Comparison of ENCODE assay signal across 20 cellular contexts in genomic region chr9:16675131-16675530, GRCh38.
DNase-seq lines count a peak whose midpoint lies in the region; ATAC-seq and TF ChIP-seq lines count a peak whose summit lies in the region.
"Had no signal": no experiment of that assay in that cellular context is flagged by ENCODE, and none has a peak within 500 bp of the region (broad histone marks: within the 10 kb centered on the region; RNA-seq: fewer than 3 reads in every experiment).

No MANE protein-coding gene starts in this region.

- H3K9me3 Mint-ChIP-seq in activated CD8-positive, alpha-beta memory T cell treated with anti-CD3 and anti-CD28 coated beads, Interleukin-2, amount 10 ng/mL, durations not matched to agents 7 days and 5 days (ENCODE audit: low read depth) = peaks cover 7% of the 10 kb centered on the region
- H3K9me3 Mint-ChIP-seq: CD14-positive monocyte had no signal

- peak; percentile 40 for DNase-seq in DMS 273 (lab: John Stamatoyannopoulos, UW; ENCODE audit: unreplicated experiment)
- no peak for DNase-seq in DMS 273 treated with DMSO at 0.1 percent for 48 hours (lab: John Stamatoyannopoulos, UW)
- peak; percentile 31 for DNase-seq in LHCN-M2 (ENCODE audit: low read depth)
- peak; percentile 16 for DNase-seq in epithelial cell of esophagus (ENCODE audit: low read depth)
- no peak for DNase-seq in SHP77 treated with DMSO at 0.1 percent for 48 hours (lab: John Stamatoyannopoulos, UW)
- no peak for DNase-seq in NCI-H524 treated with DMSO at 0.1 percent for 48 hours (lab: John Stamatoyannopoulos, UW)
- no peak for DNase-seq in activated CD8-positive, alpha-beta memory T cell treated with anti-CD3 and anti-CD28 coated beads, Interleukin-2, amount 10 ng/mL, durations not matched to agents 7 days and 5 days
- DNase-seq in effector CD8-positive, alpha-beta T cell (lab: John Stamatoyannopoulos, UW) = no peak
- DNase-seq: AML-193, DMS153, MV-4-11, NCI-H1417, NCI-H187, NCI-H2107, NCI-H226, NCI-H524, SW 1271, T-helper 2 cell had no signal

- no peak overlapping the region for H3K4me3 ChIP-seq in epithelial cell of esophagus (ENCODE audit: low read length)

- no peak overlapping the region for H3K27ac Mint-ChIP-seq in activated CD8-positive, alpha-beta memory T cell treated with anti-CD3 and anti-CD28 coated beads, Interleukin-2, amount 10 ng/mL, durations not matched to agents 7 days and 5 days
- H3K27ac Mint-ChIP-seq: CD14-positive monocyte, IgD-negative memory B cell had no signal

- no peak for ATAC-seq in activated CD8-positive, alpha-beta memory T cell treated with anti-CD3 and anti-CD28 coated beads, Interleukin-2, amount 10 ng/mL, durations not matched to agents 7 days and 5 days

- no peak overlapping the region for H3K4me3 Mint-ChIP-seq in activated CD8-positive, alpha-beta memory T cell treated with anti-CD3 and anti-CD28 coated beads, Interleukin-2, amount 10 ng/mL, durations not matched to agents 7 days and 5 days
- H3K4me3 Mint-ChIP-seq: CD14-positive monocyte, IgD-negative memory B cell had no signal

- H3K27me3 Mint-ChIP-seq in activated CD8-positive, alpha-beta memory T cell treated with anti-CD3 and anti-CD28 coated beads, Interleukin-2, amount 10 ng/mL, durations not matched to agents 7 days and 5 days = no peaks in the 10 kb centered on the region
- H3K27me3 Mint-ChIP-seq: IgD-negative memory B cell had no signal

- CTCF ChIA-PET in activated CD8-positive, alpha-beta memory T cell treated with anti-CD3 and anti-CD28 coated beads, Interleukin-2, amount 10 ng/mL, durations not matched to agents 7 days and 5 days (lab: Charles Lee) = no interaction called here

- no peaks in the 10 kb centered on the region for H3K36me3 Mint-ChIP-seq in activated CD8-positive, alpha-beta memory T cell treated with anti-CD3 and anti-CD28 coated beads, Interleukin-2, amount 10 ng/mL, durations not matched to agents 7 days and 5 days
- H3K36me3 Mint-ChIP-seq: CD14-positive monocyte, IgD-negative memory B cell had no signal

- no peaks in the 10 kb centered on the region for H3K4me1 Mint-ChIP-seq in activated CD8-positive, alpha-beta memory T cell treated with anti-CD3 and anti-CD28 coated beads, Interleukin-2, amount 10 ng/mL, durations not matched to agents 7 days and 5 days
- H3K4me1 Mint-ChIP-seq: CD14-positive monocyte, IgD-negative memory B cell had no signal

- no peak for TF ChIP-seq CTCF in epithelial cell of esophagus (IDR thresholded peaks at IDR 0.05; ENCODE audit: insufficient read depth, low read depth, low read length, missing control alignments)

Comparison
In these comparisons a context has a peak if more than half of its experiments do, and no peak if none do; other contexts are left out.
1. DNase-seq: peak in DMS 273 (single experiment), LHCN-M2 (single experiment) and epithelial cell of esophagus (single experiment); none in DMS 273 treated with DMSO at 0.1 percent for 48 hours (single experiment), SHP77 treated with DMSO at 0.1 percent for 48 hours (single experiment), NCI-H524 treated with DMSO at 0.1 percent for 48 hours (single experiment), activated CD8-positive, alpha-beta memory T cell treated with anti-CD3 and anti-CD28 coated beads, Interleukin-2, amount 10 ng/mL, durations not matched to agents 7 days and 5 days (single experiment) and effector CD8-positive, alpha-beta T cell (single experiment).